ENCODE assay signal across 12 cellular contexts in the genomic region with DNA sequence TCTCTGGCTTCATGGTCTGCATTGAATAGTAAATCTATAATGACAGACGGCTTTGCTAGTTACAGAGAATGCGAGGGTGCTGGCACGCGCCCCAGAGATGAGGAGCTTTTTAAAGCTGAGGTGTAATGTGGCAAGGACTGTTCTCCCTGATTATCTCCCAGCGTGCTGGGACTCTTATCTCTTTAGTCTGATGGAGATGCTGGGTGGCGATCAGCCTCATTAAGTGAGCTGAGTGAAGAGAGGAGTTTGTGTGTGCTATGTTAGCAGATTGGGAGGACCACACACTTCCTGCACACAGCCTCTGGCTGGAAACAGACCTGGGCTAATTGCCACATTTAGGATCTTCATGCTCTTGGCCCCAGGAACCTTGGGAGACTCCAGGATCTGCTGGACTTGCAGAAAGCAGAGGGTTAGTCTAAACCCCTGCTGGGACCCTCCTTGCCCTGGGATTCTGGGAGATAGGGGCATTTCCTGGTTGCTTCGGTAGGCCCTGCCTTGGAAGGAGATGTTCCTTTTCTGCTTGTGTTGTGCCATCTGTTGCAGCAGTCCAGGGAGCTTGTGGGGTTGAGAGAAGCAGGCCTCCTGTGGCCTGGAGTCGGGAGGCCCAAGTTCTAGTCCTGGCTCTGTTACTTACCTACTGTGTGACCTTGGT. TPM values are rescaled to one million over a fixed set of nuclear protein-coding genes. Genes with fewer than 3 reads are reported as not detected.
A peak's percentile ranks its signal among the peaks of the same experiment; 100 is the strongest.
DNase-seq lines count a peak whose midpoint lies in the region; ATAC-seq and TF ChIP-seq lines count a peak whose summit lies in the region.
"Had no signal": no experiment of that assay in that cellular context is flagged by ENCODE, and none has a peak within 500 bp of the region (broad histone marks: within the 10 kb centered on the region; RNA-seq: fewer than 3 reads in every experiment).

No MANE protein-coding gene starts in this region.

- no peak for ATAC-seq in GM18511 (IDR thresholded peaks at IDR 0.05; ENCODE audit: unreplicated experiment)
- ATAC-seq: A549 had no signal

- intact Hi-C loops in dorsolateral prefrontal cortex (cut with DNase I) (no loop called here), stomach (cut with DNase I; ENCODE audit: low total_unique reads) (no loop called here)

- H3K4me1 ChIP-seq in stomach (peaks cover 61 to 95% (median 78%) of the 10 kb centered on the region in 4 donors), HAP-1 (no peaks in the 10 kb centered on the region; the same call in 1 of the 2 replicates)

- no peak overlapping the region for H3K4me3 ChIP-seq in dorsolateral prefrontal cortex
- no peak overlapping the region for H3K4me3 ChIP-seq in stomach
- H3K4me3 ChIP-seq in HAP-1: no peak overlapping the region
- no peak overlapping the region for H3K4me3 ChIP-seq in foreskin fibroblast (ENCODE audit: low read depth in 1 of 2, low read length in 2 of 2)
- H3K4me3 ChIP-seq: A549, breast epithelium had no signal

- H3K27me3 ChIP-seq in dorsolateral prefrontal cortex (no peaks in the 10 kb centered on the region), stomach (no peaks in the 10 kb centered on the region), HAP-1 (ENCODE audit: low read depth) (no peaks in the 10 kb centered on the region)
- H3K27me3 ChIP-seq: breast epithelium had no signal

- peak; percentile 51 for DNase-seq in NCI-H2171 treated with DMSO at 0.1 percent for 48 hours (lab: John Stamatoyannopoulos, UW)
- no peak for DNase-seq in NCI-H2171 (lab: John Stamatoyannopoulos, UW)
- DNase-seq in NCI-H1436 (lab: John Stamatoyannopoulos, UW): peak; percentile 41
- DNase-seq in dorsolateral prefrontal cortex: peak in 7 of 10 donors; percentile 34 to 77 (median 70)
- DNase-seq in stomach: no peak
- no peak for DNase-seq in HAP-1 (ENCODE audit: low spot score in 2 of 2)
- no peak for DNase-seq in foreskin fibroblast
- DNase-seq: NCI-H2029 treated with DMSO at 0.1 percent for 48 hours had no signal

- WGBS in stomach, 5 donors: 38 to 56% (median 52%) methylated on average over 8 of the region's 8 CpGs

- H3K9me3 ChIP-seq in stomach (no peaks in the 10 kb centered on the region), HAP-1 (no peaks in the 10 kb centered on the region)
- H3K9me3 ChIP-seq: A549, breast epithelium had no signal

- TF ChIP-seq CTCF in dorsolateral prefrontal cortex (IDR thresholded peaks at IDR 0.05 in 54 of 56, conservative IDR thresholded peaks at IDR 0.05 in 2 of 56; ENCODE audit: low read depth in 1 of 56, partially characterized antibody in 56 of 56) (no peak), stomach (IDR thresholded peaks at IDR 0.05) (no peak), foreskin fibroblast (IDR thresholded peaks at IDR 0.05; ENCODE audit: low read depth, low read length) (no peak)

- no peak for TF ChIP-seq POLR2A in stomach (IDR thresholded peaks at IDR 0.05)

- H3K27ac ChIP-seq in dorsolateral prefrontal cortex (peak overlapping the region in 30 of 59 donors; percentile 1 to 76 (median 34)), stomach (peak overlapping the region in 3 of 5 donors; percentile 36 to 49 (median 42))
- H3K27ac ChIP-seq: A549 had no signal

- H3K36me3 ChIP-seq in stomach (no peaks in the 10 kb centered on the region), HAP-1 (replicated peaks) (no peaks in the 10 kb centered on the region)
- H3K36me3 ChIP-seq: breast epithelium had no signal

- TF ChIP-seq EP300 in stomach (IDR thresholded peaks at IDR 0.05): no peak

- in situ Hi-C loops in HAP-1 (cut with MboI; ENCODE audit: low sequenced_read_pairs): no loop called here

RNA-seq across cellular contexts. Expression of gene PDIA5, which starts 15.0 kb away (rescaled TPM):
- total RNA-seq in dorsolateral prefrontal cortex (10 to 100 TPM in 15 of 120 experiments, 1 to 10 TPM in 105; 2.2 to 14.0 (median 6.8) TPM), stomach (10 to 100 TPM; 23.2 to 75.3 (median 65.2) TPM)
- polyA plus RNA-seq in stomach: 10 to 100 TPM; 13.9 to 32.7 (median 18.2) TPM

RNA-seq across cellular contexts. Expression of gene SEMA5B, which starts 54.3 kb away (rescaled TPM):
- total RNA-seq in dorsolateral prefrontal cortex (10 to 100 TPM in 115 of 120 experiments, 1 to 10 TPM in 5; 7.1 to 30.8 (median 17.0) TPM), stomach (10 to 100 TPM in 1 of 5 donors, 1 to 10 TPM in 2, not detected in 2; 1.8 to 27.2 (median 1.9) TPM)
- polyA plus RNA-seq in stomach: under 1 TPM; 0.15 to 0.25 (median 0.25) TPM
- total RNA-seq: osteoblast had no signal

Comparison
In these comparisons a context has a peak if more than half of its experiments do, and no peak if none do; other contexts are left out.
1. DNase-seq: peak in NCI-H2171 treated with DMSO at 0.1 percent for 48 hours (single experiment), NCI-H1436 (single experiment) and dorsolateral prefrontal cortex (7 of 10); none in NCI-H2171 (single experiment), stomach (single experiment), HAP-1 (0 of 2) and foreskin fibroblast (0 of 2).